In genomic region chr6:157323114-157323923, GRCh38 we compare ENCODE assay signal across 1 cellular context.
TF ChIP-seq lines count a peak whose summit lies in the region.

TSS of gene TMEM242 (minus strand) at chr6:157323519. CDS start at chr6:157323499, 20 bp downstream.

TF ChIP-seq in HepG2, 621 proteins besides CTCF, POLR2A, EP300 and RAD21 (continued from another document and continues in another):
- no peak; the same call in 1 of the 2 replicates for TF ChIP-seq ZNF841 (CRISPR knock-in tag; IDR thresholded peaks at IDR 0.05; ENCODE audit: borderline replicate concordance)
- TF ChIP-seq SKI (IDR thresholded peaks at IDR 0.05; ENCODE audit: partially characterized antibody): peak; percentile 50
- peak; percentile 99 for TF ChIP-seq RNF219 (CRISPR knock-in tag; IDR thresholded peaks at IDR 0.05)
- TF ChIP-seq GABPA (IDR thresholded peaks at IDR 0.05; ENCODE audit: low read depth, low read length): peak; percentile 69
- TF ChIP-seq GABPA (CRISPR knock-in tag; IDR thresholded peaks at IDR 0.05; ENCODE audit: low read depth): peak; percentile 91
- no peak for TF ChIP-seq BCLAF1 (IDR thresholded peaks at IDR 0.05)
- no peak for TF ChIP-seq CHD4 (IDR thresholded peaks at IDR 0.05; ENCODE audit: borderline replicate concordance, low read length)
- TF ChIP-seq ESRRA (CRISPR knock-in tag; IDR thresholded peaks at IDR 0.05; ENCODE audit: low read depth): peak; percentile 75
- TF ChIP-seq MAX (IDR thresholded peaks at IDR 0.05): peak; percentile 91
- 0 out of 2 replicates have a peak, but pooled peaks have one; percentile 83 for TF ChIP-seq ZFP62 (CRISPR knock-in tag; IDR thresholded peaks at IDR 0.05)
- TF ChIP-seq MXI1 (IDR thresholded peaks at IDR 0.05; ENCODE audit: borderline replicate concordance, low read depth, low read length): peak; percentile 83
- TF ChIP-seq ASH2L (IDR thresholded peaks at IDR 0.05; ENCODE audit: insufficient read length, low read depth, low read length): peak; percentile 99
- peak; percentile 93 for TF ChIP-seq MXD4 (CRISPR knock-in tag; IDR thresholded peaks at IDR 0.05)
- TF ChIP-seq ELK4 (CRISPR knock-in tag; IDR thresholded peaks at IDR 0.05; ENCODE audit: borderline replicate concordance): 0 out of 2 replicates have a peak, but pooled peaks have one; percentile 23
- peak; percentile 99 for TF ChIP-seq YEATS4 (CRISPR knock-in tag; IDR thresholded peaks at IDR 0.05; ENCODE audit: borderline replicate concordance)
- peak; percentile 76; the same call in 1 of the 2 replicates for TF ChIP-seq ZNF337 (CRISPR knock-in tag; IDR thresholded peaks at IDR 0.05; ENCODE audit: borderline replicate concordance, low read depth)
- TF ChIP-seq FOXP1 (IDR thresholded peaks at IDR 0.05): no peak
- peak; percentile 61; the same call in 1 of the 2 replicates for TF ChIP-seq FOXP1 (CRISPR knock-in tag; IDR thresholded peaks at IDR 0.05)
- TF ChIP-seq ZBTB1 (CRISPR knock-in tag; IDR thresholded peaks at IDR 0.05; ENCODE audit: borderline replicate concordance): peak; percentile 91
- TF ChIP-seq ADNP (CRISPR knock-in tag; IDR thresholded peaks at IDR 0.05): peak; percentile 84
- peak; percentile 99 for TF ChIP-seq ZNF792 (CRISPR knock-in tag; IDR thresholded peaks at IDR 0.05)
- TF ChIP-seq ZNF724P (CRISPR knock-in tag; IDR thresholded peaks at IDR 0.05; ENCODE audit: borderline replicate concordance): peak; percentile 98
- peak; percentile 99 for TF ChIP-seq NRL (CRISPR knock-in tag; IDR thresholded peaks at IDR 0.05; ENCODE audit: borderline replicate concordance)
- peak; percentile 82; the same call in 1 of the 2 replicates for TF ChIP-seq ZNF230 (CRISPR knock-in tag; IDR thresholded peaks at IDR 0.05)
- peak; percentile 88; the same call in 1 of the 2 replicates for TF ChIP-seq TERF1 (CRISPR knock-in tag; IDR thresholded peaks at IDR 0.05)
- TF ChIP-seq ZNF121 (CRISPR knock-in tag; IDR thresholded peaks at IDR 0.05): peak; percentile 75
- TF ChIP-seq DDIT3 (CRISPR knock-in tag; IDR thresholded peaks at IDR 0.05): peak; percentile 91; the same call in 1 of the 2 replicates
- TF ChIP-seq ZNF275 (CRISPR knock-in tag; IDR thresholded peaks at IDR 0.05; ENCODE audit: borderline replicate concordance): peak; percentile 91; the same call in 1 of the 2 replicates
- TF ChIP-seq ZNF484 (CRISPR knock-in tag; IDR thresholded peaks at IDR 0.05; ENCODE audit: borderline replicate concordance, low read depth): no peak
- TF ChIP-seq NFATC3 (CRISPR knock-in tag; IDR thresholded peaks at IDR 0.05): peak; percentile 95
- peak; percentile 95 for TF ChIP-seq ZNF761 (CRISPR knock-in tag; conservative IDR thresholded peaks at IDR 0.05)
- TF ChIP-seq ZNF20 (CRISPR knock-in tag; IDR thresholded peaks at IDR 0.05): peak; percentile 96
- TF ChIP-seq ZBTB14 (CRISPR knock-in tag; IDR thresholded peaks at IDR 0.05): peak; percentile 36; the same call in 1 of the 2 replicates
- TF ChIP-seq ATF4 (CRISPR knock-in tag; IDR thresholded peaks at IDR 0.05): peak in 1 of 2 experiments; percentile 82; a peak in 2 of 4 replicates
- peak; percentile 97 for TF ChIP-seq RBFOX2 (IDR thresholded peaks at IDR 0.05; ENCODE audit: low read depth, low read length)
- TF ChIP-seq POLR2G (IDR thresholded peaks at IDR 0.05; ENCODE audit: low read depth, low read length): peak; percentile 99
- TF ChIP-seq HDAC1 (CRISPR knock-in tag; IDR thresholded peaks at IDR 0.05): peak; percentile 99
- peak; percentile 93 for TF ChIP-seq REPIN1 (CRISPR knock-in tag; IDR thresholded peaks at IDR 0.05; ENCODE audit: borderline replicate concordance, low read depth)
- TF ChIP-seq ZNF318 (CRISPR knock-in tag; IDR thresholded peaks at IDR 0.05): peak; percentile 74
- TF ChIP-seq KAT2B (IDR thresholded peaks at IDR 0.05; ENCODE audit: borderline replicate concordance, low read depth, low read length): no peak
- TF ChIP-seq ZNF556 (CRISPR knock-in tag; IDR thresholded peaks at IDR 0.05; ENCODE audit: borderline replicate concordance): peak; percentile 100
- peak; percentile 61; the same call in 1 of the 2 replicates for TF ChIP-seq ATAD3A (CRISPR knock-in tag; IDR thresholded peaks at IDR 0.05)
- no peak for TF ChIP-seq RFX1 (IDR thresholded peaks at IDR 0.05)
